Comparison of ENCODE assay signal across 1 cellular context in the genomic region with DNA sequence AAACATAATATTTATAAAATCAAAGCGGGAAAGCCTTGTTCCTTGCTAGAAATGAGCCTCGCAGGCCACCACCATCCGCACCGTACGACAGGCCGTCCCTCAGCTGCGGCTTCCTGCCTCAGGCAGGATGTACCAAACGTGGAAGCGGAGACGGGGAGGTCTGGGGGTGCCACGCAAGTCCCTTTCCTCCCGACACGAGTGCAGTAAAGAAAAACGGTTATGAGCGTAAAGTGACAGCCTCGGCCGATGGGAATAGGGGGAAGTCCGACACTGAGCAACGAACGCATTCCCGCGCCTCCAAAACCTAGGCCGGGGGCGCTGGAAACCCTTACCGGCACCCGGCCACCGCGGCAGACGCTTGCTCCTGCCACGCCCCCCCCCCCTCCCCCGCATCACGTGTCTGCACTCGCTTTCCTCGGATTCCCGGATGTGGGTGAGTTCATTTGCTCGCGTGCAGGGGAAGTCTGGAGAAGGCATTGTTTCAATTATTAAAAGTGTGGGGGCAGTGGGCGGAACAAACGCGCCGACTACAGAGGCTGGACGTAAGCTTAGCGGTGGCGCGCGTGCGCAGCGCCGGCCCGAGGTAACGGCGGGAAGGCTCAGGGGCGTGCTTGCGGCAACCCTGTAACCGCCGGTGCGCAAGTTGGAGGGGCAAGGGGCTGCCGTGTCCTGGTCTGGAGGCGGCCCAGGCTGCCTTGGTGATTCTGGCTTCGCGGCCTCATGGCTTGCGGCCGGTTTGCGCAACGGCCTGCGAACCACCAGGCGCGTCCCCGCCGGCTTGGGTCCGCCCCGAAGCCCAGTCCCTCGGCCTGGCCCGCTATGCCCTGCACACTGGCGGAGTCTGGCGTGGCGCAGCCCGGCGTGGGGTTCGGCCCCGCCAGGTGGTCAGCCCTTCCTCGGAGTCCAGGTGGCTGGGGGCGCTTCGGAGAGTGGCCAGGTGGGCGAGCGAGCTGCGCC.
TF ChIP-seq lines count a peak whose summit lies in the region.

A gene with protein sequence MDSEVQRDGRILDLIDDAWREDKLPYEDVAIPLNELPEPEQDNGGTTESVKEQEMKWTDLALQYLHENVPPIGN (minus strand): TSS at position 366 of the 957 bp plus-strand sequence. CDS start 3,081 bp downstream, outside the sequence.
Gene CEP63 (plus strand): TSS at position 438 of the 957 bp plus-strand sequence. CDS start 9,264 bp downstream, outside the sequence.

TF ChIP-seq in HCT116, 20 proteins besides CTCF, POLR2A, EP300 and RAD21 (continued from another document):
- TF ChIP-seq SRF (IDR thresholded peaks at IDR 0.05; ENCODE audit: low read depth) (peak; percentile 43; the same call in 1 of the 2 replicates), CEBPB (IDR thresholded peaks at IDR 0.05; ENCODE audit: low read depth) (0 out of 2 replicates have a peak, but pooled peaks have one; percentile 63), TCF7L2 (IDR thresholded peaks at IDR 0.05; ENCODE audit: borderline replicate concordance, extremely low read depth, insufficient read depth, insufficient read length) (peak; percentile 98), EZH2phosphoT487 (IDR thresholded peaks at IDR 0.05; ENCODE audit: borderline replicate concordance) (no peak), ZNF274 (IDR thresholded peaks at IDR 0.05; ENCODE audit: low read depth, low read length) (no peak), SIN3A (IDR thresholded peaks at IDR 0.05; ENCODE audit: low read depth) (peak; percentile 99), ATF3 (IDR thresholded peaks at IDR 0.05) (no peak; the same call in 1 of the 2 replicates), POLR2AphosphoS5 (IDR thresholded peaks at IDR 0.05; ENCODE audit: low read depth, low read length) (peak; percentile 76), JUND (IDR thresholded peaks at IDR 0.05) (peak; percentile 81), ELF1 (IDR thresholded peaks at IDR 0.05; ENCODE audit: borderline replicate concordance, low read depth) (peak; percentile 82), MAX (IDR thresholded peaks at IDR 0.05) (peak; percentile 97), ZFX (IDR thresholded peaks at IDR 0.05) (peak; percentile 90), EGR1 (IDR thresholded peaks at IDR 0.05; ENCODE audit: low read depth) (peak; percentile 99), EZH2 (IDR thresholded peaks at IDR 0.05) (no peak)
- TF ChIP-seq, protein P1, sequence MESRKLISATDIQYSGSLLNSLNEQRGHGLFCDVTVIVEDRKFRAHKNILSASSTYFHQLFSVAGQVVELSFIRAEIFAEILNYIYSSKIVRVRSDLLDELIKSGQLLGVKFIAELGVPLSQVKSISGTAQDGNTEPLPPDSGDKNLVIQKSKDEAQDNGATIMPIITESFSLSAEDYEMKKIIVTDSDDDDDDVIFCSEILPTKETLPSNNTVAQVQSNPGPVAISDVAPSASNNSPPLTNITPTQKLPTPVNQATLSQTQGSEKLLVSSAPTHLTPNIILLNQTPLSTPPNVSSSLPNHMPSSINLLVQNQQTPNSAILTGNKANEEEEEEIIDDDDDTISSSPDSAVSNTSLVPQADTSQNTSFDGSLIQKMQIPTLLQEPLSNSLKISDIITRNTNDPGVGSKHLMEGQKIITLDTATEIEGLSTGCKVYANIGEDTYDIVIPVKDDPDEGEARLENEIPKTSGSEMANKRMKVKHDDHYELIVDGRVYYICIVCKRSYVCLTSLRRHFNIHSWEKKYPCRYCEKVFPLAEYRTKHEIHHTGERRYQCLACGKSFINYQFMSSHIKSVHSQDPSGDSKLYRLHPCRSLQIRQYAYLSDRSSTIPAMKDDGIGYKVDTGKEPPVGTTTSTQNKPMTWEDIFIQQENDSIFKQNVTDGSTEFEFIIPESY (IDR thresholded peaks at IDR 0.05; ENCODE audit: extremely low read depth, insufficient replicate concordance, low read length): peak; percentile 80
